8 cellular contexts compared by ENCODE assay signal in the genomic region with DNA sequence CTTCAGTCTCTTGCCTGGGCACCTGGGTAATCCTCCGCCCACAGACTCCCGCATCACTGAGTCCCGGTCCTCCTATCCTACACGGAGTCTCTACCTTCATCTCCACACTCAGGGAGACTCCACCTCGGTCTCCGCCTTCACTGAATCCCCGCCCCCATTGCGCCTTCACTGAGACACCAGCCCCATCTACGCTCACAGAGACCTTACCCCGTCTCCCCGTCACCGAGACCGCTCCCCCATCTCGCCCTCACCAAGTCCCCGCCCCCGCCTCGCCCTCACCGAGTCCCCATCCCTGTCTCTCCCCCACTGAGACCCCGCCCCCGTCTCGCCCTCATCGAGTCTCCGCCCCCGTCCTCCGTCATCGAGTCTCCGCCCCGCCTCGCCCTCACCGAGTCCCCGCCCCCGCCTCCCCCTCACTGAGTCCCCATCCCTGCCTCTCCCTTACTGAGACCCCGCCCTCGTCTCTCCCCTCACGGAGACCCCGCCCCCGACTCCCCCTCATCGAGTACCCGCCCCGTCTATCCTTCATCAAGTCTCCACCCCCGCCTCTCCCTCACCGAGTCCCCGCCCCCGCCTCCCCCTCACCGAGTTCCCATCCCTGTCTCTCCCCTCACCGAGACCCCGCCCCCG. TPM values are rescaled to one million over a fixed set of nuclear protein-coding genes. Genes with fewer than 3 reads are reported as not detected.
DNase-seq lines count a peak whose midpoint lies in the region; ATAC-seq and TF ChIP-seq lines count a peak whose summit lies in the region.

No MANE protein-coding gene starts in this region.

- H3K36me3 Mint-ChIP-seq in T-cell, result no peaks in the 10 kb centered on the region

- no peaks in the 10 kb centered on the region for H3K27me3 Mint-ChIP-seq in T-cell

- H3K4me1 Mint-ChIP-seq in T-cell, result peaks cover 23 to 33% (median 29%) of the 10 kb centered on the region in 3 donors

- peak overlapping the region; percentile 76 to 90 (median 84) for H3K4me3 Mint-ChIP-seq in T-cell

- peak overlapping the region; percentile 81 for H3K4me2 ChIP-seq in parathyroid adenoma (ENCODE audit: low read length)

- peak overlapping the region; percentile 84 for H2AFZ ChIP-seq in parathyroid adenoma

- H3K27ac ChIP-seq in heart left ventricle (peak overlapping the region; percentile 59 to 97 (median 80)), parathyroid adenoma (peak overlapping the region; percentile 93), thymus (ENCODE audit: low read depth) (peak overlapping the region; percentile 99)

- TF ChIP-seq POLR2A in heart left ventricle (IDR thresholded peaks at IDR 0.05), result no peak

- no peak overlapping the region for H3K9ac ChIP-seq in parathyroid adenoma

- H3K27me3 ChIP-seq in heart left ventricle (no peaks in the 10 kb centered on the region), parathyroid adenoma (ENCODE audit: control insufficient read depth, insufficient read depth, low read length) (no peaks in the 10 kb centered on the region), thymus (ENCODE audit: control insufficient read depth, insufficient read depth) (no peaks in the 10 kb centered on the region)

- CTCF ChIA-PET in T-cell (lab: Charles Lee), result no interaction called here

- peak; percentile 39 for ATAC-seq in GM21515 (IDR thresholded peaks at IDR 0.05; ENCODE audit: unreplicated experiment)
- peak; percentile 43 to 62 (median 56) for ATAC-seq in T-cell (replicated peaks in 1 of 4)
- peak; percentile 79 to 87 (median 83) for ATAC-seq in heart left ventricle

- POLR2A ChIA-PET in T-cell (lab: Charles Lee), result no interaction called here

- intact Hi-C loops in heart left ventricle (cut with DNase I), result loop anchor here in 8 of 10 donors (1.0 to 10.0 kb wide), 16 partner anchors 28 to 657 kb away; a partner anchor contains a TSS

- H3K4me1 ChIP-seq in heart left ventricle (peaks cover 0 to 22% (median 9%) of the 10 kb centered on the region in 12 donors), parathyroid adenoma (peaks cover under 1% of the 10 kb centered on the region), thymus (ENCODE audit: control insufficient read depth, insufficient read depth, low read length) (peaks cover 6% of the 10 kb centered on the region)

- H3K4me3 ChIP-seq in heart left ventricle (peak overlapping the region; percentile 14 to 95 (median 70)), parathyroid adenoma (ENCODE audit: low read depth, low read length) (peak overlapping the region; percentile 86), thymus (ENCODE audit: low read length) (peak overlapping the region; percentile 74)

- H3K36me3 ChIP-seq in heart left ventricle, result no peaks in the 10 kb centered on the region
- H3K36me3 ChIP-seq in parathyroid adenoma (ENCODE audit: control insufficient read depth, insufficient read depth, low read length), result no peaks in the 10 kb centered on the region
- H3K36me3 ChIP-seq in thymus (ENCODE audit: control insufficient read depth, insufficient read depth), result no peaks in the 10 kb centered on the region

- H3K9me3 ChIP-seq in heart left ventricle, result no peaks in the 10 kb centered on the region
- no peaks in the 10 kb centered on the region for H3K9me3 ChIP-seq in parathyroid adenoma (ENCODE audit: control insufficient read depth, low read length)
- H3K9me3 ChIP-seq in thymus (ENCODE audit: control insufficient read depth), result no peaks in the 10 kb centered on the region

- TF ChIP-seq CTCF in heart left ventricle (IDR thresholded peaks at IDR 0.05) (no peak), parathyroid adenoma (IDR thresholded peaks at IDR 0.05) (no peak)

- WGBS in heart left ventricle, 4 donors, result 3% methylated on average over 35 to 48 of the region's 48 CpGs
- WGBS in thymus, result 3% methylated on average over 48 of the region's 48 CpGs

- H3K79me2 ChIP-seq in parathyroid adenoma, result no peaks in the 10 kb centered on the region

- no peaks in the 10 kb centered on the region for H3K9me3 Mint-ChIP-seq in T-cell

- DNase-seq in AG20443 (ENCODE audit: low spot score) (peak; percentile 95), NCI-H1092 (lab: John Stamatoyannopoulos, UW) (peak; percentile 86), T-cell (peak; percentile 78 to 97 (median 91)), amniotic epithelial cell (ENCODE audit: low read depth) (peak; percentile 98), heart left ventricle (peak; percentile 96 to 97 (median 97))

- H3K27ac Mint-ChIP-seq in T-cell, result peak overlapping the region; percentile 82 to 89

RNA-seq across cellular contexts. Expression of a gene that starts 23.1 kb away (rescaled TPM):
- total RNA-seq in T-cell, result 10 to 100 TPM; 13.7 to 19.7 (median 18.4) TPM
- total RNA-seq in heart left ventricle, result 10 to 100 TPM in 3 of 9 donors, 1 to 10 TPM in 6; 6.5 to 11.0 (median 8.4) TPM
- 10 to 100 TPM in 1 of 2 donors, 1 to 10 TPM in 1; 5.4 to 11.1 TPM for polyA plus RNA-seq in heart left ventricle
- 23.1 TPM for polyA plus RNA-seq in thymus

RNA-seq across cellular contexts. Expression of a gene that starts 27.2 kb away (rescaled TPM):
- 10 to 100 TPM; 31.5 to 37.7 (median 35.0) TPM for total RNA-seq in T-cell
- 10 to 100 TPM in 8 of 9 donors, 1 to 10 TPM in 1; 9.8 to 17.6 (median 12.2) TPM for total RNA-seq in heart left ventricle
- polyA plus RNA-seq in heart left ventricle, result 10 to 100 TPM; 11.2 to 14.5 TPM
- 40.1 TPM for polyA plus RNA-seq in thymus

RNA-seq across cellular contexts. Expression of a gene that starts 36.1 kb away (rescaled TPM):
- total RNA-seq in T-cell, result 100 to 1,000 TPM; 205 to 228 (median 215) TPM
- total RNA-seq in heart left ventricle, result 100 to 1,000 TPM; 460 to 843 (median 492) TPM
- polyA plus RNA-seq in heart left ventricle, result 1,000 to 10,000 TPM in 1 of 2 donors, 100 to 1,000 TPM in 1; 592 to 1,809 TPM
- 749 TPM for polyA plus RNA-seq in thymus

RNA-seq across cellular contexts. Expression of a gene that starts 43.5 kb away (rescaled TPM):
- total RNA-seq in T-cell (10 to 100 TPM; 49.4 to 92.6 (median 79.4) TPM), heart left ventricle (100 to 1,000 TPM in 2 of 9 donors, 10 to 100 TPM in 7; 82.8 to 147 (median 93.1) TPM)
- polyA plus RNA-seq in heart left ventricle (100 to 1,000 TPM in 1 of 2 donors, 10 to 100 TPM in 1; 90.0 to 159 TPM), thymus (87.5 TPM)

Comparison
In these comparisons a context has a peak if more than half of its experiments do, and no peak if none do; other contexts are left out.
1. Peak in every context shown above with its lines: DNase-seq, ATAC-seq, H3K4me3 ChIP-seq and H3K27ac ChIP-seq.